In the genomic region with DNA sequence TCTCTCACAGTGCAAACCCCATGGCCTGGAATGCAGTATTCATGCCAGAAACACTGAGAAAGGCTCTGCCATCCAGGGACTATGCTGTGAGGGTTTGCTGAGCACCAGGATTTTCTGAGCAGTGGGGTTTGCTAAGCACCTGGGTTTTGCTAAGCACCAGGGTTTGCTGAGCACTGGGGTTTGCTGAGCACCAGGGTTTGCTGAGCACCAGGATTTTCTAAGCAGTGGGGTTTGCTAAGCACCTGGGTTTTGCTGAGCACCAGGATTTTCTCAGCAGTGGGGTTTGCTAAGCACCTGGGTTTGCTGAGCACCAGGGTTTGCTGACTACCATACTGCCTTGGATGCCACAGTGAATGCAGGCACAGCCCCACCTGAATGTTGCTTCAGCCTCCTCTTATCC, we compare ENCODE assay signal across 25 cellular contexts. TPM values are rescaled to one million over a fixed set of nuclear protein-coding genes. Genes with fewer than 3 reads are reported as not detected.
"Had no signal": no experiment of that assay in that cellular context is flagged by ENCODE, and none has a peak within 500 bp of the region (broad histone marks: within the 10 kb centered on the region; RNA-seq: fewer than 3 reads in every experiment).

No MANE protein-coding gene starts in this region.

- H3K27ac ChIP-seq: Peyer's patch, SJCRH30 had no signal

- H3K36me3 ChIP-seq: MG63, Peyer's patch, SJCRH30 had no signal

- ATAC-seq: HepG2, PC-3, Right ventricle myocardium inferior, SK-N-SH treated with all-trans-retinoic acid at 6 μM for 48 hours had no signal

- H3K4me3 ChIP-seq: MG63, Peyer's patch, SJCRH30 had no signal

- H3K4me1 ChIP-seq: Peyer's patch, SJCRH30 had no signal

- H3K9me3 ChIP-seq: MG63, SJCRH30 had no signal

- H3K27me3 ChIP-seq: MG63, Peyer's patch, SJCRH30 had no signal

- DNase-seq: IMR-90, Karpas-422, KG1, MG63, NCI-H1092, NCI-H1105 treated with DMSO at 0.1 percent for 48 hours, NCI-H1417 treated with DMSO at 0.1 percent for 48 hours, NCI-H146, NCI-H1694 treated with DMSO at 0.1 percent for 48 hours, NCI-H1930, NCI-H2081, NCI-H2107, NCI-H2227 treated with DMSO at 0.1 percent for 48 hours, NCI-H524 treated with DMSO at 0.1 percent for 48 hours, NCI-H69, NCI-H774, PC-3, Peyer's patch, SHP77 treated with DMSO at 0.1 percent for 48 hours, SJCRH30 had no signal

RNA-seq across cellular contexts. Expression of gene SMIM38, which starts 48.3 kb away (rescaled TPM):
- total RNA-seq: HT1080, RPMI7951 had no signal
